In genomic region chr6:62150048-62150663, GRCh38 we compare ENCODE assay signal across 8 cellular contexts.
DNase-seq lines count a peak whose midpoint lies in the region; ATAC-seq, FAIRE-seq and TF ChIP-seq lines count a peak whose summit lies in the region.

No MANE protein-coding gene starts in this region.

- POLR2A ChIA-PET in activated CD4-positive, alpha-beta T cell treated with anti-CD3 and anti-CD28 coated beads, Interleukin-2, amount 10 ng/mL, durations not matched to agents 7 days and 5 days (lab: Charles Lee), result no interaction called here

- peak; percentile 93 for FAIRE-seq in A204.1 (lab: Jason Lieb, UNC)
- peak; percentile 95 for FAIRE-seq in islet of Langerhans (lab: Jason Lieb, UNC)

- H3K27ac Mint-ChIP-seq in activated CD4-positive, alpha-beta T cell treated with anti-CD3 and anti-CD28 coated beads, Interleukin-2, amount 10 ng/mL, durations not matched to agents 7 days and 5 days, result no peak overlapping the region

- H3K4me1 Mint-ChIP-seq in activated CD4-positive, alpha-beta T cell treated with anti-CD3 and anti-CD28 coated beads, Interleukin-2, amount 10 ng/mL, durations not matched to agents 7 days and 5 days, result no peaks in the 10 kb centered on the region

- CTCF ChIA-PET in activated CD4-positive, alpha-beta T cell treated with anti-CD3 and anti-CD28 coated beads, Interleukin-2, amount 10 ng/mL, durations not matched to agents 7 days and 5 days (lab: Charles Lee), result no interaction called here

- H3K36me3 ChIP-seq in WERI-Rb-1, result no peaks in the 10 kb centered on the region

- DNase-seq in GM10266 (ENCODE audit: extremely low spot score) (peak; percentile 6), NAMALWA (ENCODE audit: low spot score) (peak; percentile 60), WERI-Rb-1 (no peak), islet precursor cell (no peak)
- no peak for DNase-seq in activated CD4-positive, alpha-beta T cell treated with anti-CD3 and anti-CD28 coated beads, Interleukin-2, amount 10 ng/mL, durations not matched to agents 7 days and 5 days

- ATAC-seq in HG02588 (IDR thresholded peaks at IDR 0.05; ENCODE audit: unreplicated experiment), result peak; percentile 71

- TF ChIP-seq CTCF in GM10266 (IDR thresholded peaks at IDR 0.05; ENCODE audit: control insufficient read depth, insufficient read depth, low read depth, missing control alignments) (peak; percentile 61), WERI-Rb-1 (IDR thresholded peaks at IDR 0.05; ENCODE audit: low read depth, low read length) (peak; percentile 56)

- no peak overlapping the region for H3K4me3 ChIP-seq in WERI-Rb-1 (ENCODE audit: low read depth, low read length)

- no peaks in the 10 kb centered on the region for H3K9me3 ChIP-seq in WERI-Rb-1 (ENCODE audit: severe bottlenecking)

- no peaks in the 10 kb centered on the region for H3K9me3 Mint-ChIP-seq in activated CD4-positive, alpha-beta T cell treated with anti-CD3 and anti-CD28 coated beads, Interleukin-2, amount 10 ng/mL, durations not matched to agents 7 days and 5 days

- H3K36me3 Mint-ChIP-seq in activated CD4-positive, alpha-beta T cell treated with anti-CD3 and anti-CD28 coated beads, Interleukin-2, amount 10 ng/mL, durations not matched to agents 7 days and 5 days (ENCODE audit: low read depth), result no peaks in the 10 kb centered on the region

- no peak overlapping the region for H3K4me3 Mint-ChIP-seq in activated CD4-positive, alpha-beta T cell treated with anti-CD3 and anti-CD28 coated beads, Interleukin-2, amount 10 ng/mL, durations not matched to agents 7 days and 5 days

- peaks cover 19% of the 10 kb centered on the region for H3K27me3 ChIP-seq in WERI-Rb-1 (ENCODE audit: insufficient read depth, low read depth, severe bottlenecking)

- H3K27me3 Mint-ChIP-seq in activated CD4-positive, alpha-beta T cell treated with anti-CD3 and anti-CD28 coated beads, Interleukin-2, amount 10 ng/mL, durations not matched to agents 7 days and 5 days, result no peaks in the 10 kb centered on the region

- no peak overlapping the region for H3K27ac ChIP-seq in WERI-Rb-1

Comparison
In these comparisons a context has a peak if more than half of its experiments do, and no peak if none do; other contexts are left out.
1. DNase-seq: peak in GM10266 (single experiment) and NAMALWA (single experiment); none in WERI-Rb-1 (single experiment), activated CD4-positive, alpha-beta T cell treated with anti-CD3 and anti-CD28 coated beads, Interleukin-2, amount 10 ng/mL, durations not matched to agents 7 days and 5 days (single experiment) and islet precursor cell (single experiment).